Comparison of ENCODE assay signal across 1 cellular context in the genomic region with DNA sequence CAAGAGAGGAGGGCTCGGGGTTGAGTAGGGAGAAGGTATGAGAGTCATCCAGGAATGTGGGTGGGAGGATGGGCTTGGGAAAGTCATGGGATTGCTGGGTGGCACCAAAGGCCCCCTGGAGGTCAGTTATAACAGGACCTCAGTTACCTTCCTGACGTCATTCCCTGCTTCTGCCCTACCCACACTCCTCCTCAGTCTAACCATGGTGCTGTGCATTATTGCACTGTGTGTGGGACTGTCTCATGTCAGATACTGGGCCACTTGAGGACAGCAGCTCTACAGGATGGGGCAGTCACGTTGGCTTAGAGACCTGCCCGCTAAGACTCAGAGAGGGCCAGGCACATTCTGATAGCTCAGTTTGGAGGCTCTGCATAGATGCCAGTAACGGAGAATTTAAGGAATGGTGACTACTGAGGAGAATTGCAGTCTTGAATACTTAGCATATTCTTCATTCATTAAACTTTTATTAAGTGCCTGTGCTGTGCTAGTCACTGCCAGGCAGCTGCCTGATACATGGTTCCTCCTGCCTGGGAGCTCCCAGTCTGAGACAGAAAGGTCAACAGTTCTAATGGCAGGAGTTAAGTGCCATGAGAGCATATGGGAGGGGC.
TF ChIP-seq lines count a peak whose summit lies in the region.

No MANE protein-coding gene starts in this region.

TF ChIP-seq in IMR-90, 13 proteins besides CTCF, POLR2A, EP300 and RAD21:
- TF ChIP-seq MAZ (IDR thresholded peaks at IDR 0.05; ENCODE audit: borderline replicate concordance, low read depth, low read length) (no peak), MAFK (IDR thresholded peaks at IDR 0.05; ENCODE audit: low read depth, low read length) (no peak), RFX5 (IDR thresholded peaks at IDR 0.05; ENCODE audit: low read depth, low read length) (no peak), CEBPB (IDR thresholded peaks at IDR 0.05; ENCODE audit: low read depth, low read length) (no peak), BHLHE40 (IDR thresholded peaks at IDR 0.05; ENCODE audit: low read depth, low read length) (no peak), FOS (IDR thresholded peaks at IDR 0.05; ENCODE audit: low read depth, low read length) (no peak), SMC3 (IDR thresholded peaks at IDR 0.05; ENCODE audit: low read depth, low read length) (no peak), CHD1 (IDR thresholded peaks at IDR 0.05; ENCODE audit: low read depth, low read length) (no peak), MXI1 (IDR thresholded peaks at IDR 0.05; ENCODE audit: borderline replicate concordance, low read depth, low read length) (no peak), RCOR1 (IDR thresholded peaks at IDR 0.05; ENCODE audit: insufficient replicate concordance, low read length) (no peak), NFE2L2 (IDR thresholded peaks at IDR 0.05; ENCODE audit: low read depth, low read length) (no peak)
- TF ChIP-seq, protein P1, sequence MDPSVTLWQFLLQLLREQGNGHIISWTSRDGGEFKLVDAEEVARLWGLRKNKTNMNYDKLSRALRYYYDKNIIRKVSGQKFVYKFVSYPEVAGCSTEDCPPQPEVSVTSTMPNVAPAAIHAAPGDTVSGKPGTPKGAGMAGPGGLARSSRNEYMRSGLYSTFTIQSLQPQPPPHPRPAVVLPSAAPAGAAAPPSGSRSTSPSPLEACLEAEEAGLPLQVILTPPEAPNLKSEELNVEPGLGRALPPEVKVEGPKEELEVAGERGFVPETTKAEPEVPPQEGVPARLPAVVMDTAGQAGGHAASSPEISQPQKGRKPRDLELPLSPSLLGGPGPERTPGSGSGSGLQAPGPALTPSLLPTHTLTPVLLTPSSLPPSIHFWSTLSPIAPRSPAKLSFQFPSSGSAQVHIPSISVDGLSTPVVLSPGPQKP (IDR thresholded peaks at IDR 0.05; ENCODE audit: borderline replicate concordance, low read depth, low read length): no peak
- TF ChIP-seq, protein P2, sequence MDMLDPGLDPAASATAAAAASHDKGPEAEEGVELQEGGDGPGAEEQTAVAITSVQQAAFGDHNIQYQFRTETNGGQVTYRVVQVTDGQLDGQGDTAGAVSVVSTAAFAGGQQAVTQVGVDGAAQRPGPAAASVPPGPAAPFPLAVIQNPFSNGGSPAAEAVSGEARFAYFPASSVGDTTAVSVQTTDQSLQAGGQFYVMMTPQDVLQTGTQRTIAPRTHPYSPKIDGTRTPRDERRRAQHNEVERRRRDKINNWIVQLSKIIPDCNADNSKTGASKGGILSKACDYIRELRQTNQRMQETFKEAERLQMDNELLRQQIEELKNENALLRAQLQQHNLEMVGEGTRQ (IDR thresholded peaks at IDR 0.05; ENCODE audit: low read depth, low read length): no peak
